Comparison of ENCODE assay signal across 14 cellular contexts in genomic region chr13:95221991-95222732, GRCh38.
A peak's percentile ranks its signal among the peaks of the same experiment; 100 is the strongest.
DNase-seq lines count a peak whose midpoint lies in the region; ATAC-seq and TF ChIP-seq lines count a peak whose summit lies in the region.
"Had no signal": no experiment of that assay in that cellular context is flagged by ENCODE, and none has a peak within 500 bp of the region (broad histone marks: within the 10 kb centered on the region; RNA-seq: fewer than 3 reads in every experiment).

No MANE protein-coding gene starts in this region.

- no peak overlapping the region for H3K9ac ChIP-seq in colonic mucosa (ENCODE audit: low read depth in 2 of 2, low read length in 2 of 2)

- intact Hi-C loops in colonic mucosa (cut with DNase I), result no loop called here

- H3K4me1 Mint-ChIP-seq in activated naive CD8-positive, alpha-beta T cell treated with anti-CD3 and anti-CD28 coated beads, Interleukin-2, amount 50 U/mL, for 24 hours, result peaks cover 6% of the 10 kb centered on the region

- DNase-seq in colonic mucosa, result no peak
- DNase-seq in superior temporal gyrus (ENCODE audit: extremely low spot score), result no peak
- no peak for DNase-seq in foreskin keratinocyte
- DNase-seq in activated naive CD8-positive, alpha-beta T cell treated with anti-CD3 and anti-CD28 coated beads, Interleukin-2, amount 50 U/mL, for 24 hours, result no peak
- DNase-seq in AML-193 (lab: John Stamatoyannopoulos, UW), result no peak
- DNase-seq: activated CD4-positive, alpha-beta T cell treated with anti-CD3 and anti-CD28 coated beads for 48 hours; activated gamma-delta T cell treated with Interleukin-2 at 50 U/mL for 16 hours; BE2C; GDM1; NCI-H1092 had no signal

- no peaks in the 10 kb centered on the region for H3K9me3 Mint-ChIP-seq in activated naive CD8-positive, alpha-beta T cell treated with anti-CD3 and anti-CD28 coated beads, Interleukin-2, amount 50 U/mL, for 24 hours

- H3K27me3 ChIP-seq in colonic mucosa, result no peaks in the 10 kb centered on the region
- no peaks in the 10 kb centered on the region for H3K27me3 ChIP-seq in foreskin keratinocyte
- H3K27me3 ChIP-seq: BE2C, upper lobe of left lung had no signal

- ATAC-seq in GM18508 (IDR thresholded peaks at IDR 0.05; ENCODE audit: insufficient read depth, unreplicated experiment) (peak; percentile 53), GM21360 (IDR thresholded peaks at IDR 0.05; ENCODE audit: unreplicated experiment) (peak; percentile 31), HG03135 (IDR thresholded peaks at IDR 0.05; ENCODE audit: unreplicated experiment) (peak; percentile 35), foreskin keratinocyte (no peak)
- ATAC-seq in activated naive CD8-positive, alpha-beta T cell treated with anti-CD3 and anti-CD28 coated beads, Interleukin-2, amount 50 U/mL, for 24 hours, result no peak

- no peaks in the 10 kb centered on the region for H3K9me3 ChIP-seq in colonic mucosa
- H3K9me3 ChIP-seq: BE2C, upper lobe of left lung had no signal

- no peak for TF ChIP-seq CTCF in colonic mucosa (IDR thresholded peaks at IDR 0.05)
- TF ChIP-seq CTCF in foreskin keratinocyte (conservative IDR thresholded peaks at IDR 0.05), result no peak

- no peak overlapping the region for H3K4me3 Mint-ChIP-seq in activated naive CD8-positive, alpha-beta T cell treated with anti-CD3 and anti-CD28 coated beads, Interleukin-2, amount 50 U/mL, for 24 hours

- H3K27me3 Mint-ChIP-seq in activated naive CD8-positive, alpha-beta T cell treated with anti-CD3 and anti-CD28 coated beads, Interleukin-2, amount 50 U/mL, for 24 hours, result no peaks in the 10 kb centered on the region

- H3K27ac ChIP-seq in colonic mucosa, result peak overlapping the region; percentile 11
- H3K27ac ChIP-seq in foreskin keratinocyte, result no peak overlapping the region
- H3K27ac ChIP-seq: upper lobe of left lung had no signal

- H3K36me3 ChIP-seq in colonic mucosa, result no peaks in the 10 kb centered on the region
- H3K36me3 ChIP-seq: BE2C, upper lobe of left lung had no signal

- peaks cover 4% of the 10 kb centered on the region for H3K36me3 Mint-ChIP-seq in activated naive CD8-positive, alpha-beta T cell treated with anti-CD3 and anti-CD28 coated beads, Interleukin-2, amount 50 U/mL, for 24 hours (ENCODE audit: low read depth)

- no peak overlapping the region for H3K4me3 ChIP-seq in colonic mucosa
- H3K4me3 ChIP-seq: upper lobe of left lung had no signal

- H3K4me1 ChIP-seq in colonic mucosa (no peaks in the 10 kb centered on the region), foreskin keratinocyte (no peaks in the 10 kb centered on the region)

- no peak overlapping the region for H3K27ac Mint-ChIP-seq in activated naive CD8-positive, alpha-beta T cell treated with anti-CD3 and anti-CD28 coated beads, Interleukin-2, amount 50 U/mL, for 24 hours

Comparison
In these comparisons a context has a peak if more than half of its experiments do, and no peak if none do; other contexts are left out.
1. ATAC-seq: peak in GM18508 (single experiment), GM21360 (single experiment) and HG03135 (single experiment); none in foreskin keratinocyte (single experiment) and activated naive CD8-positive, alpha-beta T cell treated with anti-CD3 and anti-CD28 coated beads, Interleukin-2, amount 50 U/mL, for 24 hours (single experiment).